1 cellular context compared by ENCODE assay signal in genomic region chr19:54464624-54465266, GRCh38.
A peak's percentile ranks its signal among the peaks of the same experiment; 100 is the strongest.
TF ChIP-seq lines count a peak whose summit lies in the region.

No MANE protein-coding gene starts in this region.

TF ChIP-seq in HEK293, 187 proteins besides CTCF, POLR2A, EP300 and RAD21 (continued from another document):
- TF ChIP-seq ZNF146 (tag by site-specific recombination; IDR thresholded peaks at IDR 0.05) (no peak), ZNF707 (tag by site-specific recombination; IDR thresholded peaks at IDR 0.05) (no peak), ZNF670 (tag by site-specific recombination; IDR thresholded peaks at IDR 0.05; ENCODE audit: low read depth) (no peak), ZNF214 (tag by site-specific recombination; IDR thresholded peaks at IDR 0.05; ENCODE audit: borderline replicate concordance) (no peak), OVOL3 (tag by site-specific recombination; IDR thresholded peaks at IDR 0.05) (no peak), ZNF16 (tag by site-specific recombination; IDR thresholded peaks at IDR 0.05; ENCODE audit: low read depth) (no peak), ZNF514 (tag by site-specific recombination; IDR thresholded peaks at IDR 0.05) (no peak), PBX3 (CRISPR knock-in tag; IDR thresholded peaks at IDR 0.05) (peak; percentile 80; the same call in 1 of the 2 replicates), ZBTB21 (tag by site-specific recombination; IDR thresholded peaks at IDR 0.05) (no peak), ZNF341 (tag by site-specific recombination; IDR thresholded peaks at IDR 0.05; ENCODE audit: low read depth) (no peak), ZNF121 (tag by site-specific recombination; IDR thresholded peaks at IDR 0.05) (no peak), BCL11B (tag by site-specific recombination; IDR thresholded peaks at IDR 0.05; ENCODE audit: low read depth) (no peak), ZNF221 (tag by site-specific recombination; IDR thresholded peaks at IDR 0.05; ENCODE audit: borderline replicate concordance) (no peak), ZNF473 (tag by site-specific recombination; IDR thresholded peaks at IDR 0.05) (no peak), RBAK (tag by site-specific recombination; IDR thresholded peaks at IDR 0.05) (no peak), ZFP3 (tag by site-specific recombination; IDR thresholded peaks at IDR 0.05; ENCODE audit: low read depth) (no peak), ZNF704 (tag by site-specific recombination; IDR thresholded peaks at IDR 0.05) (no peak), ZNF175 (tag by site-specific recombination; IDR thresholded peaks at IDR 0.05) (no peak), ZNF140 (tag by site-specific recombination; IDR thresholded peaks at IDR 0.05) (no peak), SP2 (tag by site-specific recombination; IDR thresholded peaks at IDR 0.05) (0 out of 2 replicates have a peak, but pooled peaks have one; percentile 1), ZNF174 (tag by site-specific recombination; IDR thresholded peaks at IDR 0.05) (no peak), PRDM1 (tag by site-specific recombination; IDR thresholded peaks at IDR 0.05) (no peak), GLIS1 (tag by site-specific recombination; IDR thresholded peaks at IDR 0.05) (peak; percentile 92), AEBP2 (tag by site-specific recombination; IDR thresholded peaks at IDR 0.05; ENCODE audit: borderline replicate concordance) (no peak), ZNF837 (tag by site-specific recombination; IDR thresholded peaks at IDR 0.05) (no peak), KLF7 (tag by site-specific recombination; IDR thresholded peaks at IDR 0.05; ENCODE audit: borderline replicate concordance) (peak; percentile 39; the same call in 1 of the 2 replicates), ZNF48 (tag by site-specific recombination; IDR thresholded peaks at IDR 0.05) (no peak), ZEB2 (tag by site-specific recombination; IDR thresholded peaks at IDR 0.05) (no peak), ZBTB8A (tag by site-specific recombination; IDR thresholded peaks at IDR 0.05) (no peak), HIC1 (tag by site-specific recombination; IDR thresholded peaks at IDR 0.05) (no peak)
- TF ChIP-seq, protein P1, sequence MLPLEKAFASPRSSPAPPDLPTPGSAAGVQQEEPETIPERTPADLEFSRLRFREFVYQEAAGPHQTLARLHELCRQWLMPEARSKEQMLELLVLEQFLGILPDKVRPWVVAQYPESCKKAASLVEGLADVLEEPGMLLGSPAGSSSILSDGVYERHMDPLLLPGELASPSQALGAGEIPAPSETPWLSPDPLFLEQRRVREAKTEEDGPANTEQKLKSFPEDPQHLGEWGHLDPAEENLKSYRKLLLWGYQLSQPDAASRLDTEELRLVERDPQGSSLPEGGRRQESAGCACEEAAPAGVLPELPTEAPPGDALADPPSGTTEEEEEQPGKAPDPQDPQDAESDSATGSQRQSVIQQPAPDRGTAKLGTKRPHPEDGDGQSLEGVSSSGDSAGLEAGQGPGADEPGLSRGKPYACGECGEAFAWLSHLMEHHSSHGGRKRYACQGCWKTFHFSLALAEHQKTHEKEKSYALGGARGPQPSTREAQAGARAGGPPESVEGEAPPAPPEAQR (tag by site-specific recombination; IDR thresholded peaks at IDR 0.05) = no peak
- TF ChIP-seq, protein P2, sequence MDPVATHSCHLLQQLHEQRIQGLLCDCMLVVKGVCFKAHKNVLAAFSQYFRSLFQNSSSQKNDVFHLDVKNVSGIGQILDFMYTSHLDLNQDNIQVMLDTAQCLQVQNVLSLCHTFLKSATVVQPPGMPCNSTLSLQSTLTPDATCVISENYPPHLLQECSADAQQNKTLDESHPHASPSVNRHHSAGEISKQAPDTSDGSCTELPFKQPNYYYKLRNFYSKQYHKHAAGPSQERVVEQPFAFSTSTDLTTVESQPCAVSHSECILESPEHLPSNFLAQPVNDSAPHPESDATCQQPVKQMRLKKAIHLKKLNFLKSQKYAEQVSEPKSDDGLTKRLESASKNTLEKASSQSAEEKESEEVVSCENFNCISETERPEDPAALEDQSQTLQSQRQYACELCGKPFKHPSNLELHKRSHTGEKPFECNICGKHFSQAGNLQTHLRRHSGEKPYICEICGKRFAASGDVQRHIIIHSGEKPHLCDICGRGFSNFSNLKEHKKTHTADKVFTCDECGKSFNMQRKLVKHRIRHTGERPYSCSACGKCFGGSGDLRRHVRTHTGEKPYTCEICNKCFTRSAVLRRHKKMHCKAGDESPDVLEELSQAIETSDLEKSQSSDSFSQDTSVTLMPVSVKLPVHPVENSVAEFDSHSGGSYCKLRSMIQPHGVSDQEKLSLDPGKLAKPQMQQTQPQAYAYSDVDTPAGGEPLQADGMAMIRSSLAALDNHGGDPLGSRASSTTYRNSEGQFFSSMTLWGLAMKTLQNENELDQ (tag by site-specific recombination; IDR thresholded peaks at IDR 0.05; ENCODE audit: low read depth) = no peak
- TF ChIP-seq, protein P3, sequence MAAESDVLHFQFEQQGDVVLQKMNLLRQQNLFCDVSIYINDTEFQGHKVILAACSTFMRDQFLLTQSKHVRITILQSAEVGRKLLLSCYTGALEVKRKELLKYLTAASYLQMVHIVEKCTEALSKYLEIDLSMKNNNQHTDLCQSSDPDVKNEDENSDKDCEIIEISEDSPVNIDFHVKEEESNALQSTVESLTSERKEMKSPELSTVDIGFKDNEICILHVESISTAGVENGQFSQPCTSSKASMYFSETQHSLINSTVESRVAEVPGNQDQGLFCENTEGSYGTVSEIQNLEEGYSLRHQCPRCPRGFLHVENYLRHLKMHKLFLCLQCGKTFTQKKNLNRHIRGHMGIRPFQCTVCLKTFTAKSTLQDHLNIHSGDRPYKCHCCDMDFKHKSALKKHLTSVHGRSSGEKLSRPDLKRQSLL (tag by site-specific recombination; IDR thresholded peaks at IDR 0.05) = no peak
- TF ChIP-seq, protein P4, sequence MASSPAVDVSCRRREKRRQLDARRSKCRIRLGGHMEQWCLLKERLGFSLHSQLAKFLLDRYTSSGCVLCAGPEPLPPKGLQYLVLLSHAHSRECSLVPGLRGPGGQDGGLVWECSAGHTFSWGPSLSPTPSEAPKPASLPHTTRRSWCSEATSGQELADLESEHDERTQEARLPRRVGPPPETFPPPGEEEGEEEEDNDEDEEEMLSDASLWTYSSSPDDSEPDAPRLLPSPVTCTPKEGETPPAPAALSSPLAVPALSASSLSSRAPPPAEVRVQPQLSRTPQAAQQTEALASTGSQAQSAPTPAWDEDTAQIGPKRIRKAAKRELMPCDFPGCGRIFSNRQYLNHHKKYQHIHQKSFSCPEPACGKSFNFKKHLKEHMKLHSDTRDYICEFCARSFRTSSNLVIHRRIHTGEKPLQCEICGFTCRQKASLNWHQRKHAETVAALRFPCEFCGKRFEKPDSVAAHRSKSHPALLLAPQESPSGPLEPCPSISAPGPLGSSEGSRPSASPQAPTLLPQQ (tag by site-specific recombination; IDR thresholded peaks at IDR 0.05) = peak; percentile 16; the same call in 1 of the 2 replicates
TF ChIP-seq in HEK293: peak in this region for 26.
